Comparison of ENCODE assay signal across 10 cellular contexts in the genomic region with DNA sequence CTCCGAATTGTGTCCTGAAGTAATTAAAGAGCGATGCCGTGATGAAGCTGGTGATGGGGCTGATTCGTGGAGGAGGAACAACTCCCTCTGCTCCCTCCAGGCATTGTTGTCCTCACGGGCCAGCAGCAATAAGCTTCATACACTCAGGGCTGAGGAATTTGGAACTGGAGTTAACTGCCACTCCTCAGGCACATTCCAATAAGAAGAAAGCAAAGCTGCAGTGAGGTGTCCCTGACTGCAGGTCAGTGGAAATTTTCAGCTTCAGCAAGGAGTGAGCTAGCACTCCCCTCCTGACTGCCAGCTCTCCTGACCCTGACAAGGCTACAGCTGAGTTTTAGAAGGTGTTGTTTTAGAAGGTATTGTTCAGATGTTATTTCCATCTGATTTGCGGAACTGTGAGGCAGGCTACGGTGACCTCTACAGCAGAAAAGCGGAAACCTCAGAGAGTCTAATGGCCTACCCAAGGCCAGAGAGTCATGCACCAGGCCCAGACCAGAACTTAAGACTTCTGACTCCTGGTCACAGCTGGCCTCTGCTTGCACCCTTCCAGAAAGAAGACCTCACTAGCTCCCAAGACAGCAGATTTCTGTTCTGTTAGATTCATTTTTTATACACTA.
DNase-seq lines count a peak whose midpoint lies in the region; ATAC-seq and TF ChIP-seq lines count a peak whose summit lies in the region.
"Had no signal": no experiment of that assay in that cellular context is flagged by ENCODE, and none has a peak within 500 bp of the region (broad histone marks: within the 10 kb centered on the region; RNA-seq: fewer than 3 reads in every experiment).

No MANE protein-coding gene starts in this region.

- peak; percentile 52 for DNase-seq in 8988T
- peak; percentile 76 for DNase-seq in NT2/D1 (ENCODE audit: low read depth, low spot score)
- DNase-seq in NCI-H82 (lab: John Stamatoyannopoulos, UW) = no peak
- no peak for DNase-seq in erythroblast (lab: John Stamatoyannopoulos, UW)

- H3K27ac ChIP-seq in esophagus (ENCODE audit: low read depth in 2 of 2, low read length in 1 of 2) (peak overlapping the region; percentile 71 to 76), mucosa of rectum (ENCODE audit: low read depth in 2 of 2, low read length in 2 of 2) (peak overlapping the region; percentile 38 to 41)
- H3K27ac ChIP-seq: 22Rv1 had no signal

- H3K9ac ChIP-seq in NT2/D1 (ENCODE audit: insufficient read length, low read depth) = no peak overlapping the region
- no peak overlapping the region for H3K9ac ChIP-seq in mucosa of rectum (ENCODE audit: low read depth in 1 of 2, low read length in 2 of 2)

- no peak overlapping the region for H3K27ac Mint-ChIP-seq in stimulated activated memory B cell treated with anti-CD40 and anti-IgM and Interleukin-4, amounts not matched to agents 10 μg/mL and 1 μg/mL and 100 μg/mL, for 72 hours

- 47 to 57% methylated on average over 8 of the region's 8 CpGs for WGBS in esophagus, 2 donors

- no peak overlapping the region for H3K4me3 Mint-ChIP-seq in stimulated activated memory B cell treated with anti-CD40 and anti-IgM and Interleukin-4, amounts not matched to agents 10 μg/mL and 1 μg/mL and 100 μg/mL, for 72 hours

- ATAC-seq in stimulated activated memory B cell treated with anti-CD40 and anti-IgM and Interleukin-4, amounts not matched to agents 10 μg/mL and 1 μg/mL and 100 μg/mL, for 72 hours = no peak
- ATAC-seq in HG03196 (IDR thresholded peaks at IDR 0.05; ENCODE audit: unreplicated experiment) = no peak

- peaks cover 5% of the 10 kb centered on the region for H3K27me3 Mint-ChIP-seq in stimulated activated memory B cell treated with anti-CD40 and anti-IgM and Interleukin-4, amounts not matched to agents 10 μg/mL and 1 μg/mL and 100 μg/mL, for 72 hours

- H3K9me3 ChIP-seq in NT2/D1 (ENCODE audit: insufficient read depth, low read length) = no peaks in the 10 kb centered on the region
- no peaks in the 10 kb centered on the region for H3K9me3 ChIP-seq in esophagus (ENCODE audit: control insufficient read depth in 2 of 2, insufficient read depth in 1 of 2, low read depth in 1 of 2, low read length in 1 of 2)
- no peaks in the 10 kb centered on the region for H3K9me3 ChIP-seq in mucosa of rectum (ENCODE audit: control insufficient read depth in 2 of 2, low read length in 2 of 2)
- H3K9me3 ChIP-seq: HAP-1 had no signal

- peaks cover 4% of the 10 kb centered on the region for H3K4me1 Mint-ChIP-seq in stimulated activated memory B cell treated with anti-CD40 and anti-IgM and Interleukin-4, amounts not matched to agents 10 μg/mL and 1 μg/mL and 100 μg/mL, for 72 hours

- peaks cover 3% of the 10 kb centered on the region for H3K9me3 Mint-ChIP-seq in stimulated activated memory B cell treated with anti-CD40 and anti-IgM and Interleukin-4, amounts not matched to agents 10 μg/mL and 1 μg/mL and 100 μg/mL, for 72 hours

- no peaks in the 10 kb centered on the region for H3K36me3 Mint-ChIP-seq in stimulated activated memory B cell treated with anti-CD40 and anti-IgM and Interleukin-4, amounts not matched to agents 10 μg/mL and 1 μg/mL and 100 μg/mL, for 72 hours

- H3K27me3 ChIP-seq in NT2/D1 (ENCODE audit: insufficient read depth, insufficient read length) (no peaks in the 10 kb centered on the region), esophagus (ENCODE audit: control insufficient read depth in 1 of 2, insufficient read depth in 2 of 2, low read length in 2 of 2) (no peaks in the 10 kb centered on the region), mucosa of rectum (ENCODE audit: control insufficient read depth in 2 of 2, insufficient read depth in 2 of 2, low read length in 2 of 2) (no peaks in the 10 kb centered on the region)

- H3K36me3 ChIP-seq in NT2/D1 (ENCODE audit: insufficient read depth, insufficient read length, low read length) = peaks cover 5% of the 10 kb centered on the region
- H3K36me3 ChIP-seq in esophagus (ENCODE audit: control insufficient read depth in 2 of 2, insufficient read depth in 2 of 2, low read length in 1 of 2) = peaks cover 0 to 4% of the 10 kb centered on the region in 2 donors
- H3K36me3 ChIP-seq in mucosa of rectum (ENCODE audit: control insufficient read depth in 2 of 2, insufficient read depth in 2 of 2, low read length in 2 of 2) = no peaks in the 10 kb centered on the region
- H3K36me3 ChIP-seq: HAP-1 had no signal

- peaks cover 3% of the 10 kb centered on the region for H3K4me1 ChIP-seq in NT2/D1 (ENCODE audit: insufficient read depth, insufficient read length)
- peaks cover 4 to 15% of the 10 kb centered on the region in 2 donors for H3K4me1 ChIP-seq in esophagus (ENCODE audit: control insufficient read depth in 2 of 2, insufficient read depth in 2 of 2, low read length in 1 of 2)
- peaks cover 1 to 3% of the 10 kb centered on the region in 2 donors for H3K4me1 ChIP-seq in mucosa of rectum (ENCODE audit: control insufficient read depth in 2 of 2, insufficient read depth in 2 of 2, low read length in 2 of 2)
- H3K4me1 ChIP-seq: HAP-1 had no signal

- no peak overlapping the region for H3K4me3 ChIP-seq in NT2/D1 (ENCODE audit: insufficient read length, low read depth)
- no peak overlapping the region for H3K4me3 ChIP-seq in esophagus (ENCODE audit: low read depth in 1 of 2, low read length in 2 of 2)
- no peak overlapping the region for H3K4me3 ChIP-seq in mucosa of rectum (ENCODE audit: low read length in 2 of 2)
- H3K4me3 ChIP-seq: HAP-1 had no signal

- no peak for TF ChIP-seq POLR2A in erythroblast (IDR thresholded peaks at IDR 0.05; ENCODE audit: low read length)

Comparison
In these comparisons a context has a peak if more than half of its experiments do, and no peak if none do; other contexts are left out.
1. DNase-seq: peak in 8988T (single experiment) and NT2/D1 (single experiment); none in NCI-H82 (single experiment) and erythroblast (0 of 2).